Comparison of ENCODE assay signal across 10 cellular contexts in the genomic region with DNA sequence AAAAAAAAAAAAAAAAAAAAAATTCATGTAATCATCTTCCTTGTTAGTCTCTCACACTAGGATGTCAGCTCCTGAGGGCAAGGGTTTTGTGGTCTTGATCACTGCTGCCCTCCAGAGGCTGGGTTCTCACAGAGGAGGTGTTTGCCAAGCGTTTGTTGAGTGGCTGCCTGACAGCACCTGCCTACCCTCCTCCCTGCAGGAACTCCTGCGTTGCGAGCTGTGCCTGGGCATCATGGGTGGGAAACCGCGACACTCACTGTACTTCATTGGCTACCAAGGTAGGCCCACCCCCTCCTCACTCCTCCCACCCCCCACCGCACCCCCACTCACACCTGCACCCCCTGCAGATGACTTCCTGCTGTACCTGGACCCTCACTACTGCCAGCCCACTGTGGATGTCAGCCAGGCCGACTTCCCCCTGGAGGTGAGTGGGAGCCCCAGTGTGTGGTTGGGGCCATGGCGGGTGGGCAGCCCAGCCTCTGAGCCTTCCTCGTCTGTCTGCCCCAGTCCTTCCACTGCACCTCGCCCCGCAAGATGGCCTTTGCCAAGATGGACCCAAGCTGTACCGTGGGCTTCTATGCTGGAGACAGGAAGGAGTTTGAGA. TPM values are rescaled to one million over a fixed set of nuclear protein-coding genes. Genes with fewer than 3 reads are reported as not detected.
DNase-seq lines count a peak whose midpoint lies in the region; ATAC-seq, FAIRE-seq and TF ChIP-seq lines count a peak whose summit lies in the region.
"Had no signal": no experiment of that assay in that cellular context is flagged by ENCODE, and none has a peak within 500 bp of the region (broad histone marks: within the 10 kb centered on the region; RNA-seq: fewer than 3 reads in every experiment).

No MANE protein-coding gene starts in this region.

- H3K27ac Mint-ChIP-seq in WTC11 = no peak overlapping the region

- DNase-seq in DMS 273 treated with DMSO at 0.1 percent for 48 hours (lab: John Stamatoyannopoulos, UW) (peak; percentile 16), WTC11 (ENCODE audit: low spot score) (peak; percentile 41), keratinocyte (ENCODE audit: low read depth, low spot score) (no peak), testis (no peak), NK-92 (lab: John Stamatoyannopoulos, UW; ENCODE audit: unreplicated experiment) (no peak)

- peaks cover 56% of the 10 kb centered on the region for H3K36me3 Mint-ChIP-seq in WTC11

- H3K4me1 ChIP-seq in keratinocyte (ENCODE audit: control insufficient read depth, extremely low read depth, insufficient read depth, low read length) = peaks cover 33% of the 10 kb centered on the region
- no peaks in the 10 kb centered on the region for H3K4me1 ChIP-seq in testis

- FAIRE-seq in keratinocyte (lab: Jason Lieb, UNC) = peak; percentile 75
- FAIRE-seq: endometrium had no signal

- H3K27me3 ChIP-seq in keratinocyte (ENCODE audit: control insufficient read depth, extremely low read depth, insufficient read depth, low read length) (no peaks in the 10 kb centered on the region), testis (no peaks in the 10 kb centered on the region)

- CTCF ChIA-PET in WTC11 (lab: Charles Lee) = interaction anchor here (0.6 to 3.7 kb wide), 18 partner anchors 10 to 149 kb away, joined by 3 to 27 read pairs (median 5); a partner anchor contains a TSS

- TF ChIP-seq POLR2A in testis (IDR thresholded peaks at IDR 0.05) = no peak

- no peak for TF ChIP-seq CTCF in WTC11 (IDR thresholded peaks at IDR 0.05)
- TF ChIP-seq CTCF in keratinocyte (optimal IDR thresholded peaks at IDR 0.05 in 1 of 3, IDR thresholded peaks at IDR 0.05 in 1 of 3, conservative IDR thresholded peaks at IDR 0.05 in 1 of 3; ENCODE audit: extremely low read depth in 1 of 3, insufficient read depth in 2 of 3, low read length in 3 of 3) = peak; percentile 48 to 76 (median 55)
- no peak for TF ChIP-seq CTCF in testis (IDR thresholded peaks at IDR 0.05)

- H3K27me3 Mint-ChIP-seq in WTC11 (ENCODE audit: low read depth) = no peaks in the 10 kb centered on the region

- H3K27ac ChIP-seq in keratinocyte (ENCODE audit: control insufficient read depth, insufficient read depth, low read length) (no peak overlapping the region), testis (no peak overlapping the region)

- peaks cover 30 to 44% of the 10 kb centered on the region in 2 experiments for H3K36me3 ChIP-seq in keratinocyte (ENCODE audit: control insufficient read depth in 2 of 2, extremely low read depth in 1 of 2, insufficient read depth in 2 of 2, low read length in 2 of 2)
- H3K36me3 ChIP-seq in testis (ENCODE audit: low read depth, missing control alignments) = no peaks in the 10 kb centered on the region

- H3K4me1 Mint-ChIP-seq in WTC11 = no peaks in the 10 kb centered on the region

- no peak overlapping the region for H3K9ac ChIP-seq in keratinocyte (ENCODE audit: control insufficient read depth, extremely low read depth, insufficient read depth, low read length)

- peaks cover 2% of the 10 kb centered on the region for H3K79me2 ChIP-seq in keratinocyte (ENCODE audit: control insufficient read depth, insufficient read depth, low read length)

- POLR2A ChIA-PET in WTC11 (lab: Charles Lee) = interaction anchor here (0.6 to 1.5 kb wide), 3 partner anchors 13 to 93 kb away, joined by 3 to 8 read pairs (median 3); no protein-coding TSS in a partner anchor

- H3K9me3 Mint-ChIP-seq in WTC11 = no peaks in the 10 kb centered on the region

- no peak overlapping the region for H3K4me2 ChIP-seq in keratinocyte (ENCODE audit: control insufficient read depth, extremely low read depth, insufficient read depth, low read depth, low read length)

- no peak overlapping the region for H2AFZ ChIP-seq in keratinocyte (ENCODE audit: control insufficient read depth, low read length)

- no peak overlapping the region for H3K4me3 Mint-ChIP-seq in WTC11

- H3K9me3 ChIP-seq in keratinocyte (ENCODE audit: control insufficient read depth, low read depth, low read length) (no peaks in the 10 kb centered on the region), testis (no peaks in the 10 kb centered on the region)

- peak; percentile 31; the same call in 1 of the 2 replicates for TF ChIP-seq RAD21 in Ishikawa (IDR thresholded peaks at IDR 0.05; ENCODE audit: low read depth)

- ATAC-seq in WTC11 (peak; percentile 38), HG03039 (IDR thresholded peaks at IDR 0.05; ENCODE audit: unreplicated experiment) (no peak), GM21515 (IDR thresholded peaks at IDR 0.05; ENCODE audit: unreplicated experiment) (no peak)

- dilution Hi-C loops in keratinocyte (cut with MboI; ENCODE audit: extremely low pct_ligation_motif_present, low sequenced_read_pairs) = no loop called here

- peaks cover 13% of the 10 kb centered on the region for H4K20me1 ChIP-seq in keratinocyte (ENCODE audit: control insufficient read depth, extremely low read depth, insufficient read depth, low read length)

- intact Hi-C loops in testis (cut with DNase I; ENCODE audit: low total_unique reads) = no loop called here

- H3K9me1 ChIP-seq in keratinocyte (ENCODE audit: control insufficient read depth, extremely low read depth, insufficient read depth, low read length) = no peaks in the 10 kb centered on the region

- no peak for TF ChIP-seq EP300 in Ishikawa (IDR thresholded peaks at IDR 0.05; ENCODE audit: borderline replicate concordance)

- H3K4me3 ChIP-seq in keratinocyte (ENCODE audit: control insufficient read depth in 2 of 3, extremely low read depth in 1 of 3, insufficient read depth in 2 of 3, low read depth in 1 of 3, low read length in 3 of 3) (no peak overlapping the region), testis (no peak overlapping the region)

- WGBS in testis, 2 donors = 84 to 90% methylated on average over 9 to 12 of the region's 12 CpGs

TF ChIP-seq in Ishikawa, 13 proteins besides CTCF, POLR2A, EP300 and RAD21 (continues in another document):
- TF ChIP-seq YY1 (IDR thresholded peaks at IDR 0.05; ENCODE audit: low read depth) = no peak

RNA-seq across cellular contexts. Expression of a gene that starts 8.1 kb away (rescaled TPM):
- total RNA-seq in WTC11 (2021) (50.3 to 59.4 TPM (median 53.8 TPM) in 3 replicates), testis (10 to 100 TPM; 80.5 to 97.1 TPM)
- polyA plus RNA-seq in keratinocyte (12.6 to 17.9 TPM (median 15.5 TPM) in 3 replicates), testis (ENCODE audit: insufficient read depth, low read depth, low replicate concordance) (167 TPM)
- polyA plus RNA-seq in keratinocyte (2011; ENCODE audit: low read depth) = 6.1 TPM
- polyA plus RNA-seq in keratinocyte (2011; cell fraction: cytosol; rRNA removed) = 12.4 and 19.5 TPM in 2 replicates
- polyA plus RNA-seq in keratinocyte (2011; cell fraction: nucleus; rRNA removed) = 22.0 and 29.4 TPM in 2 replicates
- polyA plus RNA-seq in keratinocyte (2012; ENCODE audit: low replicate concordance) = 19.0 and 37.1 TPM in 2 replicates
- 8.8 to 43.4 TPM (median 16.2 TPM) in 3 replicates for polyA minus RNA-seq in keratinocyte
- polyA minus RNA-seq in keratinocyte (2011; cell fraction: cytosol; rRNA and poly(A)+ RNA removed) = 30.3 TPM
- polyA minus RNA-seq in keratinocyte (2011; cell fraction: nucleus; rRNA and poly(A)+ RNA removed) = 9.8 and 10.8 TPM in 2 replicates

RNA-seq across cellular contexts. Expression of a gene that starts 14.0 kb away (rescaled TPM):
- total RNA-seq in WTC11 (2021) (43.6 to 50.9 TPM (median 49.3 TPM) in 3 replicates), testis (10 to 100 TPM; 33.7 to 34.6 TPM)
- polyA plus RNA-seq in keratinocyte (13.4 to 19.0 TPM (median 13.5 TPM) in 3 replicates), testis (ENCODE audit: insufficient read depth, low read depth, low replicate concordance) (48.3 TPM)
- polyA plus RNA-seq in keratinocyte (2011; ENCODE audit: low read depth) = 48.2 TPM
- polyA plus RNA-seq in keratinocyte (2011; cell fraction: cytosol; rRNA removed) = 7.6 and 12.7 TPM in 2 replicates
- polyA plus RNA-seq in keratinocyte (2011; cell fraction: nucleus; rRNA removed) = 41.0 and 42.6 TPM in 2 replicates
- polyA plus RNA-seq in keratinocyte (2012; ENCODE audit: low replicate concordance) = 12.5 and 20.2 TPM in 2 replicates
- polyA minus RNA-seq in keratinocyte = 4.5 to 7.4 TPM (median 5.3 TPM) in 3 replicates
- 13.8 TPM for polyA minus RNA-seq in keratinocyte (2011; cell fraction: cytosol; rRNA and poly(A)+ RNA removed)
- 8.1 and 9.8 TPM in 2 replicates for polyA minus RNA-seq in keratinocyte (2011; cell fraction: nucleus; rRNA and poly(A)+ RNA removed)

RNA-seq across cellular contexts. Expression of a gene that starts 17.0 kb away (rescaled TPM):
- total RNA-seq in WTC11 (2021) = 2.1 to 3.3 TPM (median 2.5 TPM) in 3 replicates
- polyA plus RNA-seq in keratinocyte = 3.9 to 7.3 TPM (median 6.8 TPM) in 3 replicates
- 1.9 TPM for polyA plus RNA-seq in keratinocyte (2011; ENCODE audit: low read depth)
- polyA plus RNA-seq in keratinocyte (2011; cell fraction: cytosol; rRNA removed) = 4.1 and 8.0 TPM in 2 replicates
- 4.1 and 5.0 TPM in 2 replicates for polyA plus RNA-seq in keratinocyte (2011; cell fraction: nucleus; rRNA removed)
- 4.8 and 13.1 TPM in 2 replicates for polyA plus RNA-seq in keratinocyte (2012; ENCODE audit: low replicate concordance)
- polyA minus RNA-seq in keratinocyte = 2.5 to 6.5 TPM (median 2.8 TPM) in 3 replicates
- polyA minus RNA-seq in keratinocyte (2011; cell fraction: cytosol; rRNA and poly(A)+ RNA removed) = 10.0 TPM
- polyA minus RNA-seq in keratinocyte (2011; cell fraction: nucleus; rRNA and poly(A)+ RNA removed) = 0.93 and 0.95 TPM in 2 replicates
- total RNA-seq in testis = 10 to 100 TPM; 30.6 to 37.2 TPM
- 57.7 TPM for polyA plus RNA-seq in testis (ENCODE audit: insufficient read depth, low read depth, low replicate concordance)

RNA-seq across cellular contexts. Expression of a gene that starts 34.6 kb away (rescaled TPM):
- total RNA-seq in WTC11 (2021) = 3.8 to 5.4 TPM (median 4.1 TPM) in 3 replicates
- 9.4 to 10.5 TPM (median 10.3 TPM) in 3 replicates for polyA plus RNA-seq in keratinocyte
- polyA plus RNA-seq in keratinocyte (2011; ENCODE audit: low read depth) = 47.8 TPM
- polyA plus RNA-seq in keratinocyte (2011; cell fraction: cytosol; rRNA removed) = 3.5 and 5.5 TPM in 2 replicates
- polyA plus RNA-seq in keratinocyte (2011; cell fraction: nucleus; rRNA removed) = 15.9 and 17.3 TPM in 2 replicates
- 10.9 and 26.2 TPM in 2 replicates for polyA plus RNA-seq in keratinocyte (2012; ENCODE audit: low replicate concordance)
- 2.2 to 4.1 TPM (median 3.0 TPM) in 3 replicates for polyA minus RNA-seq in keratinocyte
- polyA minus RNA-seq in keratinocyte (2011; cell fraction: cytosol; rRNA and poly(A)+ RNA removed) = 20.5 TPM
- polyA minus RNA-seq in keratinocyte (2011; cell fraction: nucleus; rRNA and poly(A)+ RNA removed) = 16.1 and 16.9 TPM in 2 replicates
- under 1 TPM; 0.12 to 0.31 TPM for total RNA-seq in testis
- 0.61 TPM for polyA plus RNA-seq in testis (ENCODE audit: insufficient read depth, low read depth, low replicate concordance)
- total RNA-seq: LHCN-M2 had no signal

RNA-seq across cellular contexts. Expression of a gene that starts 35.3 kb away (rescaled TPM):
- 127 to 176 TPM (median 174 TPM) in 3 replicates for total RNA-seq in WTC11 (2021)
- polyA plus RNA-seq in keratinocyte = 83.1 to 122 TPM (median 109 TPM) in 3 replicates
- polyA plus RNA-seq in keratinocyte (2011; ENCODE audit: low read depth) = 32.6 TPM
- polyA plus RNA-seq in keratinocyte (2011; cell fraction: cytosol; rRNA removed) = 89.6 and 103 TPM in 2 replicates
- 68.6 and 85.6 TPM in 2 replicates for polyA plus RNA-seq in keratinocyte (2011; cell fraction: nucleus; rRNA removed)
- 76.8 and 87.2 TPM in 2 replicates for polyA plus RNA-seq in keratinocyte (2012; ENCODE audit: low replicate concordance)
- 137 to 221 TPM (median 160 TPM) in 3 replicates for polyA minus RNA-seq in keratinocyte
- polyA minus RNA-seq in keratinocyte (2011; cell fraction: cytosol; rRNA and poly(A)+ RNA removed) = 129 TPM
- 42.7 and 56.3 TPM in 2 replicates for polyA minus RNA-seq in keratinocyte (2011; cell fraction: nucleus; rRNA and poly(A)+ RNA removed)
- 1 to 10 TPM; 6.9 to 7.7 TPM for total RNA-seq in testis
- 23.3 TPM for polyA plus RNA-seq in testis (ENCODE audit: insufficient read depth, low read depth, low replicate concordance)
- total RNA-seq: LHCN-M2 had no signal

Comparison
In these comparisons a context has a peak if more than half of its experiments do, and no peak if none do; other contexts are left out.
1. DNase-seq: peak in DMS 273 treated with DMSO at 0.1 percent for 48 hours (single experiment) and WTC11 (single experiment); none in keratinocyte (single experiment), testis (single experiment) and NK-92 (single experiment).
2. CTCF ChIP-seq: peak in keratinocyte (3 of 3); none in WTC11 (single experiment) and testis (0 of 3).